ENCODE assay signal across 7 cellular contexts in the genomic region with DNA sequence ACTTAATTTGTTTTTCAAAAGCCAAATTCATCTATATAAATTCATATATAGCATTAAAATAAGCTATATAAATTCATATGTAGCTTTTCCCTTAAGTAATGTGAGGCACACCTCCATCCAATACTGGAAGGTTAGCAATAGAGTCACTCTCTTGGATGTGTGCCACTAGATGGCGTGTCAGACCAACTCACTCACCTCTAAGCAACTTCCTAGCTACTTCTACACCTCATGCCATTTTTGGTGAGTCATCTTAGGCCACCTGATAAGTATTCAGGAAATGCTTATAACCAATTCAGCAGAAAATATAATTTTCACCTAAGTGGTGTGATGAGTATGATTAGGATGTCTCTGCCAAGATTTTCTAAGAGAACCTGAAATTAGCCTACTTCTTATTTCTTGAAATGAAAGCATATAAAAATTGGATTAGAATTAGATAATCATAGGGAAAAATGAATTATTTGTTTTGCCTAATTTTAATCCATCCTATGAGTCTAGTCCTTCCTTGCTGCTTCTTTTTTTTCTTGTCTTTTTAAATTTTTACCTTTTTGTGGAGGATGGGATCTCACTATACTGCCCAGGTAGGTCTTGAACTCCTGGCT. TPM values are rescaled to one million over a fixed set of nuclear protein-coding genes. Genes with fewer than 3 reads are reported as not detected.
DNase-seq lines count a peak whose midpoint lies in the region; ATAC-seq and FAIRE-seq lines count a peak whose summit lies in the region.

No MANE protein-coding gene starts in this region.

- H3K4me1 ChIP-seq in right cardiac atrium (ENCODE audit: control insufficient read depth, insufficient read depth, low read length) (no peaks in the 10 kb centered on the region), small intestine (ENCODE audit: control insufficient read depth in 2 of 2, insufficient read depth in 1 of 2, low read depth in 1 of 2, low read length in 1 of 2) (no peaks in the 10 kb centered on the region)

- intact Hi-C loops in right cardiac atrium (cut with DNase I), result loop anchor here in 3 of 4 donors (2.0 to 5.0 kb wide), 2 partner anchors 147 to 148 kb away; no protein-coding TSS in a partner anchor

- WGBS in right cardiac atrium, result 0% methylated on average over 1 of the region's 1 CpG
- WGBS in small intestine, 3 donors, result 0% methylated on average over 1 of the region's 1 CpG

- no peak overlapping the region for H3K4me3 ChIP-seq in right cardiac atrium (ENCODE audit: low read length)
- H3K4me3 ChIP-seq in small intestine (ENCODE audit: low read depth in 1 of 2, low read length in 2 of 2), result no peak overlapping the region

- H3K36me3 ChIP-seq in small intestine (ENCODE audit: control insufficient read depth in 2 of 2, insufficient read depth in 2 of 2, low read length in 2 of 2), result no peaks in the 10 kb centered on the region

- H3K27me3 ChIP-seq in right cardiac atrium (ENCODE audit: control insufficient read depth, insufficient read depth) (no peaks in the 10 kb centered on the region), small intestine (ENCODE audit: control insufficient read depth in 2 of 2, insufficient read depth in 2 of 2, low read length in 2 of 2) (no peaks in the 10 kb centered on the region)

- no peaks in the 10 kb centered on the region for H3K9me3 ChIP-seq in right cardiac atrium (ENCODE audit: control insufficient read depth, low read length)
- H3K9me3 ChIP-seq in small intestine (ENCODE audit: control insufficient read depth, low read depth), result no peaks in the 10 kb centered on the region

- peak; percentile 67 for FAIRE-seq in small intestine (lab: Jason Lieb, UNC)

- H3K27ac ChIP-seq in right cardiac atrium (ENCODE audit: low read length), result no peak overlapping the region
- H3K27ac ChIP-seq in small intestine (ENCODE audit: low read depth in 1 of 2, low read length in 1 of 2), result no peak overlapping the region

- ATAC-seq in GM18499 (IDR thresholded peaks at IDR 0.05; ENCODE audit: insufficient read depth, unreplicated experiment) (peak; percentile 93), HG02885 (IDR thresholded peaks at IDR 0.05; ENCODE audit: poor library complexity, unreplicated experiment) (peak; percentile 93), right cardiac atrium (peak; percentile 90 to 91)

- peak; percentile 83 for DNase-seq in NCI-H146 (lab: John Stamatoyannopoulos, UW)
- peak; percentile 69 for DNase-seq in T follicular helper cell (ENCODE audit: low read depth)
- peak; percentile 93 for DNase-seq in amniotic epithelial cell (ENCODE audit: low read depth)
- DNase-seq in right cardiac atrium, result peak; percentile 49 to 60 (median 50)
- DNase-seq in small intestine, result peak; percentile 94

RNA-seq across cellular contexts. Expression of gene TADA1, which starts 34.4 kb away (rescaled TPM):
- total RNA-seq in right cardiac atrium, result 10 to 100 TPM in 3 of 4 donors, 1 to 10 TPM in 1; 9.9 to 10.7 (median 10.4) TPM
- polyA plus RNA-seq in right cardiac atrium (8.1 TPM), small intestine (10 to 100 TPM in 1 of 3 donors, 1 to 10 TPM in 2; 9.0 to 12.5 (median 10.0) TPM)
